In genomic region chr6:24228681-24229255, GRCh38 we compare ENCODE assay signal across 9 cellular contexts.
A peak's percentile ranks its signal among the peaks of the same experiment; 100 is the strongest.
DNase-seq lines count a peak whose midpoint lies in the region; ATAC-seq lines count a peak whose summit lies in the region.
"Had no signal": no experiment of that assay in that cellular context is flagged by ENCODE, and none has a peak within 500 bp of the region (broad histone marks: within the 10 kb centered on the region; RNA-seq: fewer than 3 reads in every experiment).

No MANE protein-coding gene starts in this region.

- DNase-seq in amniotic epithelial cell (ENCODE audit: low read depth) (peak; percentile 93), neuronal stem cell (ENCODE audit: low spot score) (no peak), mesenteric fat pad (ENCODE audit: low spot score) (no peak), medulla oblongata (ENCODE audit: extremely low spot score) (no peak)
- no peak for DNase-seq in central memory CD4-positive, alpha-beta T cell

- no peak overlapping the region for H2AK5ac ChIP-seq in neuronal stem cell (ENCODE audit: low read depth, low read length)

- H3K27ac Mint-ChIP-seq in stimulated activated memory B cell treated with anti-CD40 and anti-IgM and Interleukin-4, amounts not matched to agents 10 μg/mL and 1 μg/mL and 100 μg/mL, for 72 hours: no peak overlapping the region
- H3K27ac Mint-ChIP-seq: activated T-helper 1 cell treated with anti-CD3 and anti-CD28 coated beads, Interleukin-12 subunit alpha, Interleukin-12 subunit beta, Interleukin-2, Interleukin-4 antibody, amounts not matched to agents 30 ng/mL and 10 ng/mL and 1 ng/mL, durations not matched to agents 14 hours and 24 hours and 36 hours had no signal

- no peak overlapping the region for H3K4me3 ChIP-seq in neuronal stem cell (ENCODE audit: low read length in 2 of 2)

- peaks cover 2 to 6% of the 10 kb centered on the region in 2 donors for H3K4me1 ChIP-seq in neuronal stem cell (ENCODE audit: control insufficient read depth in 2 of 2, insufficient read depth in 1 of 2, low read depth in 1 of 2, low read length in 2 of 2)

- no peak overlapping the region for H3K4me2 ChIP-seq in neuronal stem cell (ENCODE audit: insufficient read depth, low read length, poor library complexity, severe bottlenecking)

- no peak overlapping the region for H3K9ac ChIP-seq in neuronal stem cell (ENCODE audit: low read depth, low read length, poor library complexity)

- no CpG with 5 or more reads among the region's 3 CpGs for WGBS in neuronal stem cell (ENCODE audit: extremely low coverage in 2 of 2, insufficient read length in 2 of 2, insufficient replicate concordance in 1 of 2), 2 donors

- no peaks in the 10 kb centered on the region for H3K36me3 Mint-ChIP-seq in stimulated activated memory B cell treated with anti-CD40 and anti-IgM and Interleukin-4, amounts not matched to agents 10 μg/mL and 1 μg/mL and 100 μg/mL, for 72 hours

- H3K36me3 ChIP-seq in neuronal stem cell (replicated peaks in 1 of 2; ENCODE audit: control insufficient read depth in 2 of 2, insufficient read depth in 2 of 2, low read length in 2 of 2): no peaks in the 10 kb centered on the region

- H2BK15ac ChIP-seq in neuronal stem cell (ENCODE audit: low read length): no peak overlapping the region

- H3K79me1 ChIP-seq in neuronal stem cell (ENCODE audit: low read depth, low read length): no peaks in the 10 kb centered on the region

- no peaks in the 10 kb centered on the region for H3K4me1 Mint-ChIP-seq in stimulated activated memory B cell treated with anti-CD40 and anti-IgM and Interleukin-4, amounts not matched to agents 10 μg/mL and 1 μg/mL and 100 μg/mL, for 72 hours

- H3K27ac ChIP-seq in neuronal stem cell (replicated peaks; ENCODE audit: low read length): no peak overlapping the region

- no peaks in the 10 kb centered on the region for H3K9me3 ChIP-seq in neuronal stem cell (replicated peaks in 1 of 2; ENCODE audit: control insufficient read depth in 2 of 2, insufficient read depth in 1 of 2, low read depth in 1 of 2, low read length in 2 of 2)

- no peak overlapping the region for H3K4ac ChIP-seq in neuronal stem cell (ENCODE audit: low read length)

- no peaks in the 10 kb centered on the region for H3K9me3 Mint-ChIP-seq in stimulated activated memory B cell treated with anti-CD40 and anti-IgM and Interleukin-4, amounts not matched to agents 10 μg/mL and 1 μg/mL and 100 μg/mL, for 72 hours
- H3K9me3 Mint-ChIP-seq: activated T-helper 1 cell treated with anti-CD3 and anti-CD28 coated beads, Interleukin-12 subunit alpha, Interleukin-12 subunit beta, Interleukin-2, Interleukin-4 antibody, amounts not matched to agents 30 ng/mL and 10 ng/mL and 1 ng/mL, durations not matched to agents 14 hours and 24 hours and 36 hours had no signal

- H2AFZ ChIP-seq in neuronal stem cell (ENCODE audit: low read length): peak overlapping the region; percentile 64

- no peak overlapping the region for H4K8ac ChIP-seq in neuronal stem cell (ENCODE audit: low read depth, low read length)

- H4K91ac ChIP-seq in neuronal stem cell (ENCODE audit: low read depth, low read length, poor library complexity): no peak overlapping the region

- no peaks in the 10 kb centered on the region for H3K27me3 ChIP-seq in neuronal stem cell (ENCODE audit: control insufficient read depth in 3 of 3, insufficient read depth in 3 of 3, low read depth in 1 of 3, low read length in 3 of 3)

- peaks cover 29% of the 10 kb centered on the region for H3K27me3 Mint-ChIP-seq in stimulated activated memory B cell treated with anti-CD40 and anti-IgM and Interleukin-4, amounts not matched to agents 10 μg/mL and 1 μg/mL and 100 μg/mL, for 72 hours

- H3K4me3 Mint-ChIP-seq in stimulated activated memory B cell treated with anti-CD40 and anti-IgM and Interleukin-4, amounts not matched to agents 10 μg/mL and 1 μg/mL and 100 μg/mL, for 72 hours: no peak overlapping the region
- H3K4me3 Mint-ChIP-seq: activated T-helper 1 cell treated with anti-CD3 and anti-CD28 coated beads, Interleukin-12 subunit alpha, Interleukin-12 subunit beta, Interleukin-2, Interleukin-4 antibody, amounts not matched to agents 30 ng/mL and 10 ng/mL and 1 ng/mL, durations not matched to agents 14 hours and 24 hours and 36 hours had no signal

- H2BK120ac ChIP-seq in neuronal stem cell (ENCODE audit: low read depth, low read length): no peak overlapping the region

- ATAC-seq in GM18508 (IDR thresholded peaks at IDR 0.05; ENCODE audit: insufficient read depth, unreplicated experiment) (peak; percentile 47), HG03457 (IDR thresholded peaks at IDR 0.05; ENCODE audit: unreplicated experiment) (peak; percentile 63)
- ATAC-seq in stimulated activated memory B cell treated with anti-CD40 and anti-IgM and Interleukin-4, amounts not matched to agents 10 μg/mL and 1 μg/mL and 100 μg/mL, for 72 hours: no peak

- H3K14ac ChIP-seq in neuronal stem cell (ENCODE audit: low read length): no peak overlapping the region

- H3K23ac ChIP-seq in neuronal stem cell (ENCODE audit: low read depth, low read length, poor library complexity): no peak overlapping the region

- no peak overlapping the region for H2BK5ac ChIP-seq in neuronal stem cell (ENCODE audit: low read length)

- no peak overlapping the region for H3K18ac ChIP-seq in neuronal stem cell (ENCODE audit: low read length)

- H2BK12ac ChIP-seq in neuronal stem cell (ENCODE audit: low read length): no peak overlapping the region
